ENCODE assay signal across 8 cellular contexts in genomic region chr6:36599791-36600209, GRCh38. TPM values are rescaled to one million over a fixed set of nuclear protein-coding genes. Genes with fewer than 3 reads are reported as not detected.
A peak's percentile ranks its signal among the peaks of the same experiment; 100 is the strongest.
DNase-seq lines count a peak whose midpoint lies in the region; ATAC-seq and TF ChIP-seq lines count a peak whose summit lies in the region.

No MANE protein-coding gene starts in this region.

- no peak for TF ChIP-seq CTCF in CD4-positive, alpha-beta T cell (IDR thresholded peaks at IDR 0.05)
- TF ChIP-seq CTCF in ascending aorta (IDR thresholded peaks at IDR 0.05) = no peak

- CTCF ChIA-PET in CD4-positive, alpha-beta T cell (lab: Charles Lee) = interaction anchor here (0.6 to 3.1 kb wide), 6 partner anchors 15 to 333 kb away, joined by 3 to 9 read pairs (median 6); partner anchors contain the start of gene CDKN1A
- CTCF ChIA-PET in T-cell (lab: Charles Lee) = interaction anchor here in 1 of 2 donors (1.0 kb wide), 1 partner anchor 11 kb away, joined by 11 read pairs; no protein-coding TSS in a partner anchor

- peak overlapping the region; percentile 97 for H3K27ac Mint-ChIP-seq in CD4-positive, alpha-beta T cell
- H3K27ac Mint-ChIP-seq in T-cell (peak overlapping the region; percentile 82 to 86), immature natural killer cell (peak overlapping the region; percentile 74 to 87 (median 81))

- POLR2A ChIA-PET in CD4-positive, alpha-beta T cell (lab: Charles Lee) = interaction anchor here (0.5 to 11.2 kb wide), 9 partner anchors 8 to 177 kb away, joined by 3 to 161 read pairs (median 4); partner anchors contain the start of gene STK38
- POLR2A ChIA-PET in T-cell (lab: Charles Lee) = interaction anchor here in 1 of 2 donors (0.6 to 1.0 kb wide), 3 partner anchors 9 to 111 kb away, joined by 3 to 4 read pairs (median 3); no protein-coding TSS in a partner anchor

- peak overlapping the region; percentile 94 for H3K4me3 Mint-ChIP-seq in CD4-positive, alpha-beta T cell
- H3K4me3 Mint-ChIP-seq in T-cell = peak overlapping the region; percentile 90 to 96 (median 96)
- H3K4me3 Mint-ChIP-seq in immature natural killer cell = peak overlapping the region; percentile 69 to 94 (median 76)

- no peaks in the 10 kb centered on the region for H3K9me3 ChIP-seq in CD4-positive, alpha-beta T cell (ENCODE audit: control insufficient read depth, low read length)
- no peaks in the 10 kb centered on the region for H3K9me3 ChIP-seq in ascending aorta

- peak in 9 of 10 experiments; percentile 25 to 52 (median 43) for DNase-seq in CD4-positive, alpha-beta T cell
- DNase-seq in T-cell (peak in 33 of 34 experiments; percentile 27 to 65 (median 55)), ascending aorta (ENCODE audit: low spot score in 2 of 2) (peak in 1 of 2 donors; percentile 72), immature natural killer cell (peak in 1 of 3 donors; percentile 28), SW480 (ENCODE audit: low spot score) (no peak), NOMO-1 treated with DMSO at 0.1 percent for 48 hours (lab: John Stamatoyannopoulos, UW; ENCODE audit: unreplicated experiment) (no peak)
- DNase-seq in stimulated activated CD4-positive, alpha-beta T cell treated with anti-CD3 and anti-CD28 coated beads, Interleukin-2, amount 100 ng/mL, for 48 hours = peak; percentile 57 to 58

- peaks cover 84% of the 10 kb centered on the region for H3K4me1 Mint-ChIP-seq in CD4-positive, alpha-beta T cell (ENCODE audit: low read depth)
- H3K4me1 Mint-ChIP-seq in T-cell (peaks cover 76 to 80% (median 78%) of the 10 kb centered on the region in 3 donors), immature natural killer cell (peaks cover 82 to 89% of the 10 kb centered on the region in 2 donors)

- H3K4me1 ChIP-seq in ascending aorta = peaks cover 24 to 62% of the 10 kb centered on the region in 2 donors

- ATAC-seq in CD4-positive, alpha-beta T cell (ENCODE audit: poor library complexity) = peak; percentile 57
- ATAC-seq in T-cell (replicated peaks in 1 of 4) (peak; percentile 35 to 72 (median 57)), GM18867 (IDR thresholded peaks at IDR 0.05; ENCODE audit: unreplicated experiment) (no peak)

- H3K36me3 Mint-ChIP-seq in CD4-positive, alpha-beta T cell (ENCODE audit: low read depth) = peaks cover 100% of the 10 kb centered on the region
- peaks cover 86% of the 10 kb centered on the region for H3K36me3 Mint-ChIP-seq in T-cell
- H3K36me3 Mint-ChIP-seq in immature natural killer cell = peaks cover 44 to 79% (median 67%) of the 10 kb centered on the region in 3 donors

- peak overlapping the region; percentile 24 to 69 for H3K4me3 ChIP-seq in ascending aorta

- intact Hi-C loops in CD4-positive, alpha-beta T cell (cut with DNase I, micrococcal nuclease) = no loop called here
- intact Hi-C loops in ascending aorta (cut with DNase I) = no loop called here

- peak overlapping the region; percentile 37 for H3K27ac ChIP-seq in CD4-positive, alpha-beta T cell (ENCODE audit: low read depth, low read length)
- peak overlapping the region in 1 of 2 donors; percentile 35 for H3K27ac ChIP-seq in ascending aorta

- no peaks in the 10 kb centered on the region for H3K9me3 Mint-ChIP-seq in CD4-positive, alpha-beta T cell
- H3K9me3 Mint-ChIP-seq in T-cell = no peaks in the 10 kb centered on the region
- H3K9me3 Mint-ChIP-seq in immature natural killer cell = no peaks in the 10 kb centered on the region

- no peaks in the 10 kb centered on the region for H3K27me3 ChIP-seq in CD4-positive, alpha-beta T cell (ENCODE audit: control insufficient read depth, insufficient read depth, low read length)
- no peaks in the 10 kb centered on the region for H3K27me3 ChIP-seq in ascending aorta

- H3K27me3 Mint-ChIP-seq in CD4-positive, alpha-beta T cell = no peaks in the 10 kb centered on the region
- H3K27me3 Mint-ChIP-seq in T-cell (no peaks in the 10 kb centered on the region), immature natural killer cell (ENCODE audit: low read depth in 3 of 3) (peaks cover 5 to 22% (median 21%) of the 10 kb centered on the region in 3 donors)

- peaks cover 81 to 83% of the 10 kb centered on the region in 2 donors for H3K36me3 ChIP-seq in ascending aorta

RNA-seq across cellular contexts. Expression of gene SRSF3, which starts 5.6 kb away (rescaled TPM):
- total RNA-seq in CD4-positive, alpha-beta T cell = 100 to 1,000 TPM; 550 to 556 TPM
- 100 to 1,000 TPM; 322 to 546 (median 332) TPM for total RNA-seq in T-cell
- 94.7 TPM for total RNA-seq in ascending aorta
- 100 to 1,000 TPM; 344 to 391 (median 379) TPM for polyA plus RNA-seq in immature natural killer cell

RNA-seq across cellular contexts. Expression of gene STK38, which starts 52.5 kb away (rescaled TPM):
- 10 to 100 TPM; 47.0 to 48.4 TPM for total RNA-seq in CD4-positive, alpha-beta T cell
- total RNA-seq in T-cell = 100 to 1,000 TPM in 4 of 5 donors, 10 to 100 TPM in 1; 90.3 to 164 (median 152) TPM
- total RNA-seq in ascending aorta = 10.5 TPM
- 100 to 1,000 TPM in 1 of 3 donors, 10 to 100 TPM in 2; 74.2 to 179 (median 81.2) TPM for polyA plus RNA-seq in immature natural killer cell

Comparison
In these comparisons a context has a peak if more than half of its experiments do, and no peak if none do; other contexts are left out.
1. DNase-seq: peak in CD4-positive, alpha-beta T cell (9 of 10), T-cell (33 of 34) and stimulated activated CD4-positive, alpha-beta T cell treated with anti-CD3 and anti-CD28 coated beads, Interleukin-2, amount 100 ng/mL, for 48 hours (2 of 2); none in SW480 (single experiment) and NOMO-1 treated with DMSO at 0.1 percent for 48 hours (single experiment).
2. Peak in every context shown above with its lines, with median percentiles within 50 percentile points of each other: H3K27ac Mint-ChIP-seq and H3K4me3 Mint-ChIP-seq.